19 cellular contexts compared by ENCODE assay signal in genomic region chr12:125856899-125857298, GRCh38.
"Had no signal": no experiment of that assay in that cellular context is flagged by ENCODE, and none has a peak within 500 bp of the region (broad histone marks: within the 10 kb centered on the region; RNA-seq: fewer than 3 reads in every experiment).

No MANE protein-coding gene starts in this region.

- H3K4me3 ChIP-seq: body of pancreas, left lung, lung, upper lobe of left lung had no signal

- H3K27ac Mint-ChIP-seq: activated CD4-positive, alpha-beta T cell treated with anti-CD3 and anti-CD28 coated beads, Interleukin-2, amount 10 ng/mL, durations not matched to agents 7 days and 5 days; activated CD8-positive, alpha-beta T cell treated with anti-CD3 and anti-CD28 coated beads, Interleukin-2, amount 10 ng/mL, durations not matched to agents 7 days and 5 days; activated naive CD4-positive, alpha-beta T cell treated with anti-CD3 and anti-CD28 coated beads, Interleukin-2, amount 50 U/mL, for 24 hours; activated T-helper 1 cell treated with anti-CD3 and anti-CD28 coated beads, Interleukin-12 subunit alpha, Interleukin-12 subunit beta, Interleukin-2, Interleukin-4 antibody, amounts not matched to agents 30 ng/mL and 10 ng/mL and 1 ng/mL, durations not matched to agents 14 hours and 24 hours and 36 hours; dendritic cell treated with granulocyte-macrophage colony-stimulating factor and Interleukin-4, amounts not matched to agents 40 ng/mL and 50 ng/mL, for 4 days; naive thymus-derived CD4-positive, alpha-beta T cell; progenitor cell of endocrine pancreas had no signal

- H3K4me1 Mint-ChIP-seq: activated CD4-positive, alpha-beta T cell treated with anti-CD3 and anti-CD28 coated beads, Interleukin-2, amount 10 ng/mL, durations not matched to agents 7 days and 5 days; activated naive CD4-positive, alpha-beta T cell treated with anti-CD3 and anti-CD28 coated beads, Interleukin-2, amount 50 U/mL, for 24 hours; naive thymus-derived CD4-positive, alpha-beta T cell had no signal

- H3K27me3 Mint-ChIP-seq: activated CD4-positive, alpha-beta T cell treated with anti-CD3 and anti-CD28 coated beads, Interleukin-2, amount 10 ng/mL, durations not matched to agents 7 days and 5 days had no signal

- H3K36me3 Mint-ChIP-seq: activated naive CD4-positive, alpha-beta T cell treated with anti-CD3 and anti-CD28 coated beads, Interleukin-2, amount 50 U/mL, for 24 hours had no signal

- H3K9me3 ChIP-seq: body of pancreas had no signal

- H3K4me3 Mint-ChIP-seq: activated CD4-positive, alpha-beta T cell treated with anti-CD3 and anti-CD28 coated beads, Interleukin-2, amount 10 ng/mL, durations not matched to agents 7 days and 5 days; activated CD8-positive, alpha-beta T cell treated with anti-CD3 and anti-CD28 coated beads, Interleukin-2, amount 10 ng/mL, durations not matched to agents 7 days and 5 days; activated naive CD4-positive, alpha-beta T cell treated with anti-CD3 and anti-CD28 coated beads, Interleukin-2, amount 50 U/mL, for 24 hours; activated T-helper 1 cell treated with anti-CD3 and anti-CD28 coated beads, Interleukin-12 subunit alpha, Interleukin-12 subunit beta, Interleukin-2, Interleukin-4 antibody, amounts not matched to agents 30 ng/mL and 10 ng/mL and 1 ng/mL, durations not matched to agents 14 hours and 24 hours and 36 hours; dendritic cell treated with granulocyte-macrophage colony-stimulating factor and Interleukin-4, amounts not matched to agents 40 ng/mL and 50 ng/mL, for 4 days; naive thymus-derived CD4-positive, alpha-beta T cell had no signal

- H3K36me3 ChIP-seq: left lung, upper lobe of left lung had no signal

- H3K27ac ChIP-seq: body of pancreas, foreskin keratinocyte, left lung, upper lobe of left lung had no signal

- H3K27me3 ChIP-seq: body of pancreas, foreskin keratinocyte, upper lobe of left lung had no signal

- H3K4me1 ChIP-seq: foreskin keratinocyte, left lung, upper lobe of left lung had no signal

- H3K9me3 Mint-ChIP-seq: activated naive CD4-positive, alpha-beta T cell treated with anti-CD3 and anti-CD28 coated beads, Interleukin-2, amount 50 U/mL, for 24 hours had no signal

- DNase-seq: activated CD4-positive, alpha-beta T cell treated with anti-CD3 and anti-CD28 coated beads, Interleukin-2, amount 10 ng/mL, durations not matched to agents 7 days and 5 days; activated CD8-positive, alpha-beta T cell treated with anti-CD3 and anti-CD28 coated beads, Interleukin-2, amount 10 ng/mL, durations not matched to agents 7 days and 5 days; activated gamma-delta T cell treated with Interleukin-2 at 50 U/mL for 16 hours; anterior cingulate cortex; body of pancreas; effector CD8-positive, alpha-beta T cell; foreskin keratinocyte; kidney glomerular epithelial cell; left lung; naive thymus-derived CD4-positive, alpha-beta T cell; stimulated activated CD4-positive, alpha-beta T cell treated with anti-CD3 and anti-CD28 coated beads, Interleukin-4, amount 100 ng/mL, for 24 hours; stimulated activated naive CD8-positive, alpha-beta T cell treated with anti-CD3 and anti-CD28 coated beads, Interleukin-15, Interleukin-2, amounts not matched to agents 100 U/mL and 50 U/mL, for 24 hours; T-helper 2 cell; upper lobe of left lung had no signal
